In the genomic region with DNA sequence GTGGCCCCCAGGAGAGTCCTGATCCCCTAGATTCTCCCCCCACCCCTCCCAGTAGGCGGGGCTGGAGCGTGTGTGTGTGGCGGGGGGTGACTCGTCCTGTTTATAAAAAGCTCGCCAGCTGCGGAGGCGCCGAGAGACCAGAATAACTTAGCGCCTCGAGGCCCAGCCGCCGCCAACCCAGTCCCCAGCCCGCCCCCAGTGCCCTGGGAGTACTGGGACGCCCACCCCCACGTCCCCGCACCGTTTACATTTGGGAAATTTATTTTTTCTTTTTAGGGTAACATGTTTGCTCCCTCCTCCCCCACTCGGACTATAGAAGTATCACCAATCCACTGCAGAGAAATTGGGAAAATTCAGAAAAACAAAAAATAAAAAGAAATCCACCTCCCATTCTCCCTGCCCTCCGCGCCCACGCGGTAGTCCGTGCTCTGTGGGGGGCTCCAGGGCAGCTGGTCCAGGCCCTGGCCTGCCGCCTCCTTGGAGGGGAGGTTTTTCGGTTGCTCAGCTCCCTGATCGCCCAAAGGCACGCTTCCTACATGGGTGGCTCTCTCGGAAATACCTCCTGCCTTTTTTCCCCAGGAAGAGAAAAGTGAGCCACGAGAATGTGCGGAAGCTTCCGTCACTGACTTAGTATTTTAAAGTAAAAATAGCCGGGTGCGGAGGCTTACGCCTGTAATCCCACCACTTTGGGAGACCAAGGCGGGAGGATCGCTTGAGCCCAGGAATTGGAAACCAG, we compare ENCODE assay signal across 8 cellular contexts. TPM values are rescaled to one million over a fixed set of nuclear protein-coding genes. Genes with fewer than 3 reads are reported as not detected.
DNase-seq lines count a peak whose midpoint lies in the region; ATAC-seq and TF ChIP-seq lines count a peak whose summit lies in the region.

No MANE protein-coding gene starts in this region.

- H3K27ac Mint-ChIP-seq in activated CD4-positive, alpha-beta T cell treated with anti-CD3 and anti-CD28 coated beads, Interleukin-2, amount 10 ng/mL, durations not matched to agents 7 days and 5 days: peak overlapping the region; percentile 98

- CTCF ChIA-PET in activated CD4-positive, alpha-beta T cell treated with anti-CD3 and anti-CD28 coated beads, Interleukin-2, amount 10 ng/mL, durations not matched to agents 7 days and 5 days (lab: Charles Lee): interaction anchor here (0.6 to 3.0 kb wide), 13 partner anchors 9 to 342 kb away, joined by 3 to 14 read pairs (median 3); a partner anchor contains a TSS

- no peak for TF ChIP-seq CTCF in left lung (IDR thresholded peaks at IDR 0.05)

- H3K9me3 Mint-ChIP-seq in activated CD4-positive, alpha-beta T cell treated with anti-CD3 and anti-CD28 coated beads, Interleukin-2, amount 10 ng/mL, durations not matched to agents 7 days and 5 days: no peaks in the 10 kb centered on the region

- H3K36me3 Mint-ChIP-seq in activated CD4-positive, alpha-beta T cell treated with anti-CD3 and anti-CD28 coated beads, Interleukin-2, amount 10 ng/mL, durations not matched to agents 7 days and 5 days (ENCODE audit: low read depth): peaks cover 5% of the 10 kb centered on the region

- intact Hi-C loops in left lung (cut with DNase I): loop anchor here in 1 of 2 donors (10.0 kb wide), 1 partner anchor 49 kb away; a partner anchor contains a TSS

- DNase-seq in GM03348 (ENCODE audit: low spot score) (peak; percentile 80), NCI-H146 treated with DMSO at 0.1 percent for 48 hours (lab: John Stamatoyannopoulos, UW; ENCODE audit: unreplicated experiment) (peak; percentile 46), left lung (peak; percentile 83 to 88), NK-92 (lab: John Stamatoyannopoulos, UW; ENCODE audit: unreplicated experiment) (no peak)
- peak; percentile 62 for DNase-seq in activated CD4-positive, alpha-beta T cell treated with anti-CD3 and anti-CD28 coated beads, Interleukin-2, amount 10 ng/mL, durations not matched to agents 7 days and 5 days
- peak; percentile 33 for DNase-seq in stimulated activated CD4-positive, alpha-beta T cell treated with anti-CD3 and anti-CD28 coated beads, Interleukin-2, amount 100 ng/mL, for 4 hours (ENCODE audit: low read depth)

- H3K27me3 Mint-ChIP-seq in activated CD4-positive, alpha-beta T cell treated with anti-CD3 and anti-CD28 coated beads, Interleukin-2, amount 10 ng/mL, durations not matched to agents 7 days and 5 days: peaks cover 6% of the 10 kb centered on the region

- H3K4me1 Mint-ChIP-seq in activated CD4-positive, alpha-beta T cell treated with anti-CD3 and anti-CD28 coated beads, Interleukin-2, amount 10 ng/mL, durations not matched to agents 7 days and 5 days: peaks cover 23% of the 10 kb centered on the region

- H3K4me3 ChIP-seq in duodenal mucosa (ENCODE audit: low read depth in 1 of 2, low read length in 2 of 2): peak overlapping the region; percentile 66 to 75
- peak overlapping the region; percentile 56 to 57 for H3K4me3 ChIP-seq in left lung

- H3K9ac ChIP-seq in duodenal mucosa (ENCODE audit: low read depth in 1 of 2, low read length in 2 of 2): peak overlapping the region; percentile 84 to 85

- POLR2A ChIA-PET in activated CD4-positive, alpha-beta T cell treated with anti-CD3 and anti-CD28 coated beads, Interleukin-2, amount 10 ng/mL, durations not matched to agents 7 days and 5 days (lab: Charles Lee): interaction anchor here (0.6 kb wide), 1 partner anchor 26 kb away, joined by 3 read pairs; no protein-coding TSS in a partner anchor

- no peaks in the 10 kb centered on the region for H3K9me3 ChIP-seq in duodenal mucosa (ENCODE audit: control insufficient read depth in 1 of 2, low read length in 2 of 2)
- no peaks in the 10 kb centered on the region for H3K9me3 ChIP-seq in left lung

- H3K4me1 ChIP-seq in duodenal mucosa (ENCODE audit: control insufficient read depth in 1 of 2, insufficient read depth in 2 of 2, low read length in 2 of 2) (peaks cover 7 to 13% of the 10 kb centered on the region in 2 donors), left lung (peaks cover 9 to 34% of the 10 kb centered on the region in 2 donors)

- peak overlapping the region; percentile 94 for H3K4me3 Mint-ChIP-seq in activated CD4-positive, alpha-beta T cell treated with anti-CD3 and anti-CD28 coated beads, Interleukin-2, amount 10 ng/mL, durations not matched to agents 7 days and 5 days

- H3K27ac ChIP-seq in duodenal mucosa (ENCODE audit: low read depth, low read length): peak overlapping the region; percentile 84
- H3K27ac ChIP-seq in left lung: peak overlapping the region; percentile 90 to 98

- H3K36me3 ChIP-seq in duodenal mucosa (ENCODE audit: control insufficient read depth in 1 of 2, insufficient read depth in 2 of 2, low read length in 2 of 2): peaks cover 0 to 3% of the 10 kb centered on the region in 2 donors
- H3K36me3 ChIP-seq in left lung: peaks cover 0 to 2% of the 10 kb centered on the region in 2 donors

- ATAC-seq in left lung: peak; percentile 42
- ATAC-seq in HG03135 (IDR thresholded peaks at IDR 0.05; ENCODE audit: unreplicated experiment): no peak

- H3K27me3 ChIP-seq in duodenal mucosa (ENCODE audit: control insufficient read depth in 1 of 2, insufficient read depth in 2 of 2, low read length in 2 of 2) (no peaks in the 10 kb centered on the region), left lung (peaks cover 0 to 29% of the 10 kb centered on the region in 2 donors)

RNA-seq across cellular contexts. Expression of a gene that starts 1.5 kb away (rescaled TPM):
- total RNA-seq in activated CD4-positive, alpha-beta T cell treated with anti-CD3 and anti-CD28 coated beads, Interleukin-2, amount 10 ng/mL, durations not matched to agents 7 days and 5 days: 1 to 10 TPM; 4.0 to 5.2 TPM
- 1 to 10 TPM; 3.1 to 4.4 TPM for total RNA-seq in left lung

RNA-seq across cellular contexts. Expression of a gene that starts 12.3 kb away (rescaled TPM):
- total RNA-seq in activated CD4-positive, alpha-beta T cell treated with anti-CD3 and anti-CD28 coated beads, Interleukin-2, amount 10 ng/mL, durations not matched to agents 7 days and 5 days: 1 to 10 TPM; 6.1 to 6.5 TPM
- 10 to 100 TPM; 10.3 to 14.8 TPM for total RNA-seq in left lung

RNA-seq across cellular contexts. Expression of a gene that starts 20.9 kb away (rescaled TPM):
- under 1 TPM in 1 of 2 experiments, not detected in 1; 0.15 TPM for total RNA-seq in activated CD4-positive, alpha-beta T cell treated with anti-CD3 and anti-CD28 coated beads, Interleukin-2, amount 10 ng/mL, durations not matched to agents 7 days and 5 days
- total RNA-seq in left lung: 10 to 100 TPM in 1 of 2 donors, 1 to 10 TPM in 1; 3.7 to 11.3 TPM

RNA-seq across cellular contexts. Expression of a gene that starts 31.7 kb away (rescaled TPM):
- 10 to 100 TPM; 54.1 to 58.9 TPM for total RNA-seq in activated CD4-positive, alpha-beta T cell treated with anti-CD3 and anti-CD28 coated beads, Interleukin-2, amount 10 ng/mL, durations not matched to agents 7 days and 5 days
- 100 to 1,000 TPM; 577 to 986 TPM for total RNA-seq in left lung

RNA-seq across cellular contexts. Expression of a gene that starts 52.4 kb away (rescaled TPM):
- 10 to 100 TPM; 12.6 to 13.1 TPM for total RNA-seq in activated CD4-positive, alpha-beta T cell treated with anti-CD3 and anti-CD28 coated beads, Interleukin-2, amount 10 ng/mL, durations not matched to agents 7 days and 5 days
- 10 to 100 TPM; 34.1 to 35.3 TPM for total RNA-seq in left lung

Comparison
In these comparisons a context has a peak if more than half of its experiments do, and no peak if none do; other contexts are left out.
1. RNA of a gene that starts 20.9 kb away (total RNA-seq): 3.7 to 11.3 TPM in left lung; 0.15 TPM in activated CD4-positive, alpha-beta T cell treated with anti-CD3 and anti-CD28 coated beads, Interleukin-2, amount 10 ng/mL, durations not matched to agents 7 days and 5 days; every median in the first group is over 4 times any median in the second.